ENCODE assay signal across 8 cellular contexts in the genomic region with DNA sequence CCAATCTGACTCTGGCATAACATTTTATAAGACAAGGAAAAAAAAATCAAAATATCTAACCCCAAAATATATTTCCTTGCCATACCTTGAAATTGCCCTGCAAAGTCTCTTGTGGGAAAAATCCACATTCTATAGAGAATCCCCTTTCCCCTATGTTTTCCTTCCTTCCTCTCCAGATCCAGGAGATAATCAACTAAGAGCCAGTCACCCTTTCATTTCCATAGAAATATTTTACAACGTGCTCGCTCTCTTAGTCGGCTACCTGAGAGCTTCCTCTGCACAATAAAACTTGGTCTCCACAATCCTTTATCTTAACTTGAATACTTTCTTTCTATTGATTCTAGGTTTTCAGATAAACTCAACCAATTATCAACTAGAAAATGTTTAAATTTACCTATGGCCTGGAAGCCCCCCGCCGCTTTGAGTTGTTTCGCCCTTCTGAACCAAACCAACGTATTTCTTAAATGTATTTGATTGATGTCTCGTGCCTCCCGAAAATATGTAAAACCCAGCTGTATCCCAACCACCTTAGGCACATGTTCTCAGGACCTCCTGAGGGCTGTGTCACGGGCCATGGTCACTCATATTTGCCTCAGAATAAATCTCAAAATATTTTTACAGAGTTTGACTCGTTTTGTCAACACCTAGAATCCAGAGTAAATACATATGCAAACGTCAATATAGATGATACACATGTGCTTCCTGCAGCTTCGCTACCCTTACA. TPM values are rescaled to one million over a fixed set of nuclear protein-coding genes. Genes with fewer than 3 reads are reported as not detected.
DNase-seq lines count a peak whose midpoint lies in the region; ATAC-seq, FAIRE-seq and TF ChIP-seq lines count a peak whose summit lies in the region.

No MANE protein-coding gene starts in this region.

- no peaks in the 10 kb centered on the region for H3K27me3 ChIP-seq in Panc1 (ENCODE audit: control insufficient read depth, insufficient read depth, low read length)
- H3K27me3 ChIP-seq in pancreas, result no peaks in the 10 kb centered on the region

- CTCF ChIA-PET in Panc1 (lab: Charles Lee), result interaction anchor here (0.7 to 2.4 kb wide), 2 partner anchors 12 to 46 kb away, joined by 4 to 11 read pairs; no protein-coding TSS in a partner anchor

- no peak for FAIRE-seq in pancreas (lab: Jason Lieb, UNC)

- intact Hi-C loops in Panc1 (cut with micrococcal nuclease; ENCODE audit: unreplicated experiment), result no loop called here
- intact Hi-C loops in pancreas (cut with DNase I), result no loop called here

- DNase-seq in ELR (ENCODE audit: low read depth), result peak; percentile 38
- DNase-seq in Panc1 (ENCODE audit: low read depth, low spot score), result no peak
- no peak for DNase-seq in epithelial cell of proximal tubule (ENCODE audit: low read depth)
- no peak for DNase-seq in pancreas
- no peak for DNase-seq in HuH-7.5 (ENCODE audit: low spot score)
- no peak for DNase-seq in GF-D8 (lab: John Stamatoyannopoulos, UW)

- in situ Hi-C loops in Panc1 (cut with HindIII; ENCODE audit: low pct_unique_long_range_greater_than_20kb, low sequenced_read_pairs), result no loop called here

- H3K36me3 ChIP-seq in Panc1 (ENCODE audit: control insufficient read depth, insufficient read depth, low read length), result no peaks in the 10 kb centered on the region; the same call in 1 of the 2 replicates
- H3K36me3 ChIP-seq in pancreas, result no peaks in the 10 kb centered on the region

- POLR2A ChIA-PET in Panc1 (lab: Charles Lee), result interaction anchor here (0.6 to 3.5 kb wide), 7 partner anchors 11 to 465 kb away, joined by 3 to 33 read pairs (median 4); no protein-coding TSS in a partner anchor

- H3K9me3 ChIP-seq in Panc1 (ENCODE audit: control insufficient read depth, insufficient read depth, low read depth, low read length) (no peaks in the 10 kb centered on the region), pancreas (no peaks in the 10 kb centered on the region)

- 1% methylated on average over 13 of the region's 13 CpGs for WGBS in pancreas, 2 donors

- no peak; the same call in 1 of the 2 replicates for ATAC-seq in Panc1
- no peak for ATAC-seq in pancreas
- no peak for ATAC-seq in GM18861 (IDR thresholded peaks at IDR 0.05; ENCODE audit: unreplicated experiment)
- no peak for ATAC-seq in HG02759 (IDR thresholded peaks at IDR 0.05; ENCODE audit: unreplicated experiment)

- TF ChIP-seq CTCF in Panc1 (IDR thresholded peaks at IDR 0.05), result no peak
- TF ChIP-seq CTCF in epithelial cell of proximal tubule (conservative IDR thresholded peaks at IDR 0.05; ENCODE audit: low read depth, low read length), result no peak
- no peak for TF ChIP-seq CTCF in pancreas (IDR thresholded peaks at IDR 0.05)

- H3K4me1 ChIP-seq in Panc1 (ENCODE audit: control insufficient read depth, insufficient read depth, low read length) (peaks cover 46% of the 10 kb centered on the region), pancreas (peaks cover 15 to 40% (median 26%) of the 10 kb centered on the region in 3 donors)

- H3K27ac ChIP-seq in Panc1 (ENCODE audit: low read length), result peak overlapping the region; percentile 96
- peak overlapping the region; percentile 91 to 98 (median 97) for H3K27ac ChIP-seq in pancreas

- peak overlapping the region; percentile 78 to 86 for H3K4me3 ChIP-seq in Panc1 (ENCODE audit: low read depth in 2 of 2, low read length in 2 of 2)
- H3K4me3 ChIP-seq in epithelial cell of proximal tubule (ENCODE audit: low read depth, low read length), result peak overlapping the region; percentile 100
- H3K4me3 ChIP-seq in pancreas, result peak overlapping the region; percentile 91 to 100 (median 94)

- BruUV-seq in Panc1 (replicated peaks; lab: Mats Ljungman, UMichigan), result TSS peak; percentile 76

RNA-seq across cellular contexts. Expression of a gene that starts 0.9 kb away (rescaled TPM):
- total RNA-seq in Panc1 (2021; ENCODE audit: unreplicated experiment) (3,649 TPM), epithelial cell of proximal tubule (444 and 614 TPM in 2 replicates), pancreas (100 to 1,000 TPM; 301 to 781 (median 358) TPM)
- polyA plus RNA-seq in Panc1 (2012; ENCODE audit: insufficient read length), result 4,189 TPM
- polyA plus RNA-seq in pancreas, result 100 to 1,000 TPM; 225 to 473 TPM
